In the genomic region with DNA sequence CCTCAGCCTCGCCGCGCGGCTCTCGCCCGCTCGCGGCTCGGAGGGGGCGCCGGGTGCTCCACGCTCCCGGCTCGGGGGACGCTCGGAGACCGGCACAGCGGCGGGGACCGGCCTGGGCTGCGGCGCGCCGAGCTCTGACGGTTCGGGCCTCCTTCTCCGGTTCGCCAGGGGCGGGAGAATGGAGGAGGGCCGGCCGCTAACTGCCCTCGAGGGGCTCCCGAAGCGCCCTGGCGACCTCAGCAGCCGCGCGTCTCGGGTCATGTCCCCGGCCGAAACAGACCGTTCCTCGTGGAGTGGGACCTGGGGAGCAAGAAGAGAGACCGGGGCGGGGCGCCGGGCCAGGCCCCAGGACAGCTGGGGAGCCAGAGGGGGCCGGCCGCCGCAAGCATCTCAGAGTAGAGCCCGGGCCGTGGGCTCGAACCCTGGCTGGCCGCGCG, we compare ENCODE assay signal across 8 cellular contexts. TPM values are rescaled to one million over a fixed set of nuclear protein-coding genes. Genes with fewer than 3 reads are reported as not detected.
DNase-seq lines count a peak whose midpoint lies in the region; ATAC-seq and TF ChIP-seq lines count a peak whose summit lies in the region.

No MANE protein-coding gene starts in this region.

- TF ChIP-seq CTCF in Panc1 (IDR thresholded peaks at IDR 0.05) (no peak), spleen (IDR thresholded peaks at IDR 0.05 in 8 of 11, conservative IDR thresholded peaks at IDR 0.05 in 3 of 11) (no peak)

- BruUV-seq in Panc1 (replicated peaks; lab: Mats Ljungman, UMichigan): no TSS peak

- no peaks in the 10 kb centered on the region for H3K9me3 ChIP-seq in Panc1 (ENCODE audit: control insufficient read depth, insufficient read depth, low read depth, low read length)
- H3K9me3 ChIP-seq in right cardiac atrium (ENCODE audit: control insufficient read depth, low read length): no peaks in the 10 kb centered on the region
- H3K9me3 ChIP-seq in spleen: no peaks in the 10 kb centered on the region

- H3K27ac ChIP-seq in Panc1 (ENCODE audit: low read length) (no peak overlapping the region), right cardiac atrium (ENCODE audit: low read length) (no peak overlapping the region), spleen (no peak overlapping the region)

- intact Hi-C loops in Panc1 (cut with micrococcal nuclease; ENCODE audit: unreplicated experiment): no loop called here
- intact Hi-C loops in right cardiac atrium (cut with DNase I): no loop called here
- intact Hi-C loops in spleen (cut with DNase I; ENCODE audit: low total_unique reads): no loop called here

- CTCF ChIA-PET in Panc1 (lab: Charles Lee): interaction anchor here (0.8 kb wide), 1 partner anchor 1780 kb away, joined by 4 read pairs; no protein-coding TSS in a partner anchor

- in situ Hi-C loops in Panc1 (cut with HindIII; ENCODE audit: low pct_unique_long_range_greater_than_20kb, low sequenced_read_pairs): no loop called here

- H3K27me3 ChIP-seq in Panc1 (ENCODE audit: control insufficient read depth, insufficient read depth, low read length): peaks cover 6% of the 10 kb centered on the region; the same call in 1 of the 2 replicates
- no peaks in the 10 kb centered on the region for H3K27me3 ChIP-seq in right cardiac atrium (ENCODE audit: control insufficient read depth, insufficient read depth)
- peaks cover 13 to 100% (median 64%) of the 10 kb centered on the region in 7 donors for H3K27me3 ChIP-seq in spleen (replicated peaks in 1 of 7)

- no peaks in the 10 kb centered on the region for H3K36me3 ChIP-seq in Panc1 (ENCODE audit: control insufficient read depth, insufficient read depth, low read length)
- no peaks in the 10 kb centered on the region for H3K36me3 ChIP-seq in spleen

- POLR2A ChIA-PET in Panc1 (lab: Charles Lee): no interaction called here

- WGBS in right cardiac atrium: 1% methylated on average over 56 of the region's 56 CpGs
- 0 to 4% (median 2%) methylated on average over 2 to 56 of the region's 56 CpGs for WGBS in spleen, 5 donors

- ATAC-seq in GM19455 (IDR thresholded peaks at IDR 0.05; ENCODE audit: unreplicated experiment): peak; percentile 47
- ATAC-seq in Panc1: peak; percentile 7; the same call in 1 of the 2 replicates
- ATAC-seq in right cardiac atrium: peak; percentile 15 to 39
- no peak for ATAC-seq in HG02870 (IDR thresholded peaks at IDR 0.05; ENCODE audit: unreplicated experiment)

- DNase-seq in Panc1 (ENCODE audit: low read depth, low spot score) (no peak), right cardiac atrium (peak in 1 of 3 donors; percentile 57), spleen (peak; percentile 76), NCI-H510A (lab: John Stamatoyannopoulos, UW) (no peak), NCI-H146 treated with DMSO at 0.1 percent for 48 hours (lab: John Stamatoyannopoulos, UW; ENCODE audit: unreplicated experiment) (no peak)
- no peak for DNase-seq in stimulated activated CD4-positive, alpha-beta T cell treated with anti-CD3 and anti-CD28 coated beads, Interleukin-1b, Interleukin-23, amount 100 ng/mL, for 48 hours

- H3K4me3 ChIP-seq in Panc1 (ENCODE audit: low read depth in 2 of 2, low read length in 2 of 2) (peak overlapping the region; percentile 31 to 40), right cardiac atrium (ENCODE audit: low read length) (peak overlapping the region; percentile 65), spleen (peak overlapping the region; percentile 33 to 71 (median 42))

- H3K4me1 ChIP-seq in Panc1 (ENCODE audit: control insufficient read depth, insufficient read depth, low read length) (no peaks in the 10 kb centered on the region; the same call in 1 of the 2 replicates), right cardiac atrium (ENCODE audit: control insufficient read depth, insufficient read depth, low read length) (peaks cover 2% of the 10 kb centered on the region), spleen (peaks cover 19 to 51% (median 47%) of the 10 kb centered on the region in 6 donors)

- no peak for TF ChIP-seq POLR2A in spleen (IDR thresholded peaks at IDR 0.05)

RNA-seq across cellular contexts. Expression of a gene that starts 0.3 kb away (rescaled TPM):
- total RNA-seq in Panc1 (2021; ENCODE audit: unreplicated experiment): 2.3 TPM
- polyA plus RNA-seq in Panc1 (2012; ENCODE audit: insufficient read length): 3.8 TPM
- 1 to 10 TPM in 1 of 4 donors, under 1 TPM in 3; 0.06 to 1.8 (median 0.34) TPM for total RNA-seq in right cardiac atrium
- polyA plus RNA-seq in right cardiac atrium: 0.29 TPM
- under 1 TPM in 4 of 7 donors, not detected in 3; 0.10 to 0.42 (median 0.17) TPM for total RNA-seq in spleen
- polyA plus RNA-seq in spleen: under 1 TPM in 2 of 3 donors, not detected in 1; 0.06 to 0.18 TPM
